ENCODE assay signal across 13 cellular contexts in genomic region chr13:102571075-102571474, GRCh38. TPM values are rescaled to one million over a fixed set of nuclear protein-coding genes. Genes with fewer than 3 reads are reported as not detected.
DNase-seq lines count a peak whose midpoint lies in the region; ATAC-seq and TF ChIP-seq lines count a peak whose summit lies in the region.
"Had no signal": no experiment of that assay in that cellular context is flagged by ENCODE, and none has a peak within 500 bp of the region (broad histone marks: within the 10 kb centered on the region; RNA-seq: fewer than 3 reads in every experiment).

No MANE protein-coding gene starts in this region.

- no peaks in the 10 kb centered on the region for H3K79me2 ChIP-seq in Loucy (ENCODE audit: insufficient read depth, low read length)
- H3K79me2 ChIP-seq in SK-N-SH (ENCODE audit: insufficient read depth), result no peaks in the 10 kb centered on the region
- H3K79me2 ChIP-seq: parathyroid adenoma had no signal

- ATAC-seq in GM18505 (IDR thresholded peaks at IDR 0.05; ENCODE audit: unreplicated experiment), result no peak

- peak; percentile 22 for DNase-seq in ELR (ENCODE audit: low read depth)
- peak; percentile 37 for DNase-seq in SK-N-SH
- peak; percentile 13 for DNase-seq in iPS-NIHi11 (ENCODE audit: low spot score)
- DNase-seq in activated CD4-positive, alpha-beta T cell treated with anti-CD3 and anti-CD28 coated beads for 4 hours, result no peak
- no peak for DNase-seq in EL
- no peak for DNase-seq in NCI-H1105 treated with DMSO at 0.1 percent for 48 hours (lab: John Stamatoyannopoulos, UW)
- DNase-seq: activated CD4-positive, alpha-beta T cell treated with anti-CD3 and anti-CD28 coated beads, Interleukin-2, amount 50 U/mL, for 1 hour; amygdala; stimulated activated CD4-positive, alpha-beta T cell treated with anti-CD3 and anti-CD28 coated beads, Interleukin-12 subunit alpha, Interleukin-12 subunit beta, amount 100 ng/mL, for 4 hours; T-helper 1 cell had no signal

- TF ChIP-seq CTCF in Loucy (conservative IDR thresholded peaks at IDR 0.05; ENCODE audit: low read length) (peak; percentile 38), SK-N-SH (IDR thresholded peaks at IDR 0.05) (no peak)

- H4K20me1 ChIP-seq in Loucy (ENCODE audit: insufficient read depth, low read length, poor library complexity, severe bottlenecking) (no peaks in the 10 kb centered on the region), SK-N-SH (ENCODE audit: insufficient read depth) (no peaks in the 10 kb centered on the region)

- no peaks in the 10 kb centered on the region for H3K36me3 ChIP-seq in Loucy (ENCODE audit: insufficient read depth, low read length)
- no peaks in the 10 kb centered on the region for H3K36me3 ChIP-seq in SK-N-SH (replicated peaks in 1 of 2; ENCODE audit: control insufficient read depth in 1 of 2, insufficient read depth in 2 of 2, low read length in 1 of 2)

- H2AFZ ChIP-seq in Loucy (ENCODE audit: low read length) (0 out of 2 replicates have a peak overlapping the region, but pooled peaks have one; percentile 41), SK-N-SH (ENCODE audit: low read depth) (no peak overlapping the region)
- H2AFZ ChIP-seq: parathyroid adenoma had no signal

- TF ChIP-seq POLR2A in GM18505 (IDR thresholded peaks at IDR 0.05; ENCODE audit: borderline replicate concordance, extremely low read depth, insufficient read depth, insufficient read length), result no peak

- no peak overlapping the region for H3K27ac ChIP-seq in SK-N-SH (ENCODE audit: low read depth in 2 of 2, low read length in 1 of 2)
- H3K27ac ChIP-seq: parathyroid adenoma had no signal

- H3F3A ChIP-seq in Loucy (ENCODE audit: low read depth), result no peaks in the 10 kb centered on the region
- no peaks in the 10 kb centered on the region for H3F3A ChIP-seq in SK-N-SH (replicated peaks; ENCODE audit: insufficient read depth)

- H3K9me3 ChIP-seq in Loucy (ENCODE audit: insufficient read depth, low read depth, low read length) (no peaks in the 10 kb centered on the region), SK-N-SH (no peaks in the 10 kb centered on the region)

- no peak overlapping the region for H3K9ac ChIP-seq in Loucy (ENCODE audit: low read depth, low read length, poor library complexity, severe bottlenecking)
- H3K9ac ChIP-seq in SK-N-SH, result no peak overlapping the region
- H3K9ac ChIP-seq: parathyroid adenoma had no signal

- H3K4me3 ChIP-seq in Loucy (ENCODE audit: low read length, poor library complexity, severe bottlenecking) (no peak overlapping the region), SK-N-SH (ENCODE audit: low read depth in 2 of 2, low read length in 1 of 2) (no peak overlapping the region)

- no peaks in the 10 kb centered on the region for H3K4me1 ChIP-seq in Loucy (ENCODE audit: insufficient read depth, low read length, poor library complexity, severe bottlenecking)
- H3K4me1 ChIP-seq in SK-N-SH (ENCODE audit: control insufficient read depth in 1 of 2, insufficient read depth in 2 of 2, low read depth in 1 of 2, low read length in 1 of 2), result peaks cover 0 to 12% of the 10 kb centered on the region in 2 experiments; a peak in 2 of 4 replicates
- H3K4me1 ChIP-seq: parathyroid adenoma had no signal

- CTCF ChIA-PET in SK-N-SH (lab: Yijun Ruan, JAX), result interaction anchor here (0.6 to 4.1 kb wide), 23 partner anchors 10 to 1426 kb away, joined by 3 to 26 read pairs (median 4); no protein-coding TSS in a partner anchor

- TF ChIP-seq RAD21 in SK-N-SH (IDR thresholded peaks at IDR 0.05; ENCODE audit: low read length), result peak; percentile 73

- H3K4me2 ChIP-seq in Loucy (ENCODE audit: low read depth, low read length, poor library complexity, severe bottlenecking) (no peak overlapping the region), SK-N-SH (no peak overlapping the region)

- H3K27me3 ChIP-seq in Loucy (ENCODE audit: insufficient read depth, low read length, poor library complexity, severe bottlenecking), result no peaks in the 10 kb centered on the region
- 0 out of 2 replicates have a peak, but pooled peaks cover 5% of the 10 kb centered on the region for H3K27me3 ChIP-seq in SK-N-SH (ENCODE audit: insufficient read depth)

- H3K9me2 ChIP-seq in Loucy (replicated peaks; ENCODE audit: low read depth, low read length), result no peaks in the 10 kb centered on the region
- no peaks in the 10 kb centered on the region for H3K9me2 ChIP-seq in SK-N-SH

- TF ChIP-seq EP300 in SK-N-SH (IDR thresholded peaks at IDR 0.05; ENCODE audit: borderline replicate concordance in 1 of 2, low read depth in 1 of 2, low read length in 1 of 2), result no peak

- POLR2A ChIA-PET in SK-N-SH (lab: Yijun Ruan, JAX), result interaction anchor here (0.8 kb wide), 1 partner anchor 171 kb away, joined by 3 read pairs; no protein-coding TSS in a partner anchor

- 61% methylated on average over 4 of the region's 4 CpGs for WGBS in SK-N-SH (ENCODE audit: low lambda C conversion rate)

TF ChIP-seq in SK-N-SH, 30 proteins besides CTCF, POLR2A, EP300 and RAD21:
- TF ChIP-seq SMC3 (IDR thresholded peaks at IDR 0.05; ENCODE audit: low read depth, low read length) (peak; percentile 31; the same call in 1 of the 2 replicates), NFIC (IDR thresholded peaks at IDR 0.05; ENCODE audit: borderline replicate concordance) (no peak)
TF ChIP-seq in SK-N-SH: peak in this region for 1.

RNA-seq across cellular contexts. Expression of gene TPP2, which starts 25.7 kb away (rescaled TPM):
- 8.3 and 9.9 TPM in 2 replicates for polyA plus RNA-seq in SK-N-SH (2012; rRNA removed)
- polyA plus RNA-seq in SK-N-SH (2012; cell fraction: cytosol; rRNA removed), result 10.9 and 12.6 TPM in 2 replicates
- polyA plus RNA-seq in SK-N-SH (2012; cell fraction: nucleus; rRNA removed), result 10.8 and 24.5 TPM in 2 replicates

Comparison
In these comparisons a context has a peak if more than half of its experiments do, and no peak if none do; other contexts are left out.
1. DNase-seq: peak in ELR (single experiment), SK-N-SH (single experiment) and iPS-NIHi11 (single experiment); none in activated CD4-positive, alpha-beta T cell treated with anti-CD3 and anti-CD28 coated beads for 4 hours (0 of 2), EL (single experiment) and NCI-H1105 treated with DMSO at 0.1 percent for 48 hours (single experiment).